ENCODE assay signal across 1 cellular context in the genomic region with DNA sequence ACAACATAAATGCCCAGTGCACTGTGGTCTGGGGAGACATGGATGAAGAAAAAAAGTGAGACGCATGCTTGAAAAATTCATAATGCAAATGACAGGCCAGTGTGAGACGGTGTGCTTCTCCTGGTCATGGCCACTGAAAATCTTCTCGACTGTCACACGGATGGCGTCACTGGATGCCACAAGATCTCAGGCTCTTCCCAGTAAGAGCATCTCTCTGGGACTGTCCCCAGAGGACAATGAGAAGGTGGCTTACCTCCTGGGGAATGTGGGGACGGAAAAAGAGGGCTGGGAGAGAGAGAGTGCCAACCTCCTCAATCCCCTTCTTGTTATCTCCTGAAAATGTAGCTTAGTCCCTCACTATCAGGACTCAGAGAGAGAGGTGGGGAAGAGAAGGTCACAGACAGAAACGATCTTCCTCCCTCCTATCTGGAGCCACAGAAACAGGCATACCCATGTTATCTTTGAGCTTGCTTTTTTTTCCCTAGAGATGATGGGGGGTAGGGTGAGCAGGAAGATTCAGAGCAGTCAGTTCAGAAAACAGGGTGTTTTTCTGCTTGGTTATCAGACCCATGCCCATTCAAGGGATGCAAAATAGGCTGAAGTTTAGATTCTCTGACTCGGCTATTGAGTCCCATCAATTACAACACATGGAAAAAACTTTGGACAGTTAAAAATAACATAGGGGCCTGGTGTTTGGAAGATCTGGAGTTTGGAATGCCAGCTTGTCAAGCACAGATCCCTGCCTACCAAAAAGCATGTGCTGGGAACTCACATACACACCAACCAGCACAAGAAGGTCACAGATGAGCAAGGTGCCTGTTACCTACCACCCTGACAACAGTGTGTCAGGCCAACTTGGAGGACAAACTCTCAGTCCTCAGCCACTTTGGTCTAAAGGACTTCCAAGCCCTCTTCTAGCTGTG.
TF ChIP-seq lines count a peak whose summit lies in the region.

No MANE protein-coding gene starts in this region.

TF ChIP-seq in K562, 482 proteins besides CTCF, POLR2A, EP300 and RAD21 (continued from another document and continues in another):
- TF ChIP-seq, protein P1, sequence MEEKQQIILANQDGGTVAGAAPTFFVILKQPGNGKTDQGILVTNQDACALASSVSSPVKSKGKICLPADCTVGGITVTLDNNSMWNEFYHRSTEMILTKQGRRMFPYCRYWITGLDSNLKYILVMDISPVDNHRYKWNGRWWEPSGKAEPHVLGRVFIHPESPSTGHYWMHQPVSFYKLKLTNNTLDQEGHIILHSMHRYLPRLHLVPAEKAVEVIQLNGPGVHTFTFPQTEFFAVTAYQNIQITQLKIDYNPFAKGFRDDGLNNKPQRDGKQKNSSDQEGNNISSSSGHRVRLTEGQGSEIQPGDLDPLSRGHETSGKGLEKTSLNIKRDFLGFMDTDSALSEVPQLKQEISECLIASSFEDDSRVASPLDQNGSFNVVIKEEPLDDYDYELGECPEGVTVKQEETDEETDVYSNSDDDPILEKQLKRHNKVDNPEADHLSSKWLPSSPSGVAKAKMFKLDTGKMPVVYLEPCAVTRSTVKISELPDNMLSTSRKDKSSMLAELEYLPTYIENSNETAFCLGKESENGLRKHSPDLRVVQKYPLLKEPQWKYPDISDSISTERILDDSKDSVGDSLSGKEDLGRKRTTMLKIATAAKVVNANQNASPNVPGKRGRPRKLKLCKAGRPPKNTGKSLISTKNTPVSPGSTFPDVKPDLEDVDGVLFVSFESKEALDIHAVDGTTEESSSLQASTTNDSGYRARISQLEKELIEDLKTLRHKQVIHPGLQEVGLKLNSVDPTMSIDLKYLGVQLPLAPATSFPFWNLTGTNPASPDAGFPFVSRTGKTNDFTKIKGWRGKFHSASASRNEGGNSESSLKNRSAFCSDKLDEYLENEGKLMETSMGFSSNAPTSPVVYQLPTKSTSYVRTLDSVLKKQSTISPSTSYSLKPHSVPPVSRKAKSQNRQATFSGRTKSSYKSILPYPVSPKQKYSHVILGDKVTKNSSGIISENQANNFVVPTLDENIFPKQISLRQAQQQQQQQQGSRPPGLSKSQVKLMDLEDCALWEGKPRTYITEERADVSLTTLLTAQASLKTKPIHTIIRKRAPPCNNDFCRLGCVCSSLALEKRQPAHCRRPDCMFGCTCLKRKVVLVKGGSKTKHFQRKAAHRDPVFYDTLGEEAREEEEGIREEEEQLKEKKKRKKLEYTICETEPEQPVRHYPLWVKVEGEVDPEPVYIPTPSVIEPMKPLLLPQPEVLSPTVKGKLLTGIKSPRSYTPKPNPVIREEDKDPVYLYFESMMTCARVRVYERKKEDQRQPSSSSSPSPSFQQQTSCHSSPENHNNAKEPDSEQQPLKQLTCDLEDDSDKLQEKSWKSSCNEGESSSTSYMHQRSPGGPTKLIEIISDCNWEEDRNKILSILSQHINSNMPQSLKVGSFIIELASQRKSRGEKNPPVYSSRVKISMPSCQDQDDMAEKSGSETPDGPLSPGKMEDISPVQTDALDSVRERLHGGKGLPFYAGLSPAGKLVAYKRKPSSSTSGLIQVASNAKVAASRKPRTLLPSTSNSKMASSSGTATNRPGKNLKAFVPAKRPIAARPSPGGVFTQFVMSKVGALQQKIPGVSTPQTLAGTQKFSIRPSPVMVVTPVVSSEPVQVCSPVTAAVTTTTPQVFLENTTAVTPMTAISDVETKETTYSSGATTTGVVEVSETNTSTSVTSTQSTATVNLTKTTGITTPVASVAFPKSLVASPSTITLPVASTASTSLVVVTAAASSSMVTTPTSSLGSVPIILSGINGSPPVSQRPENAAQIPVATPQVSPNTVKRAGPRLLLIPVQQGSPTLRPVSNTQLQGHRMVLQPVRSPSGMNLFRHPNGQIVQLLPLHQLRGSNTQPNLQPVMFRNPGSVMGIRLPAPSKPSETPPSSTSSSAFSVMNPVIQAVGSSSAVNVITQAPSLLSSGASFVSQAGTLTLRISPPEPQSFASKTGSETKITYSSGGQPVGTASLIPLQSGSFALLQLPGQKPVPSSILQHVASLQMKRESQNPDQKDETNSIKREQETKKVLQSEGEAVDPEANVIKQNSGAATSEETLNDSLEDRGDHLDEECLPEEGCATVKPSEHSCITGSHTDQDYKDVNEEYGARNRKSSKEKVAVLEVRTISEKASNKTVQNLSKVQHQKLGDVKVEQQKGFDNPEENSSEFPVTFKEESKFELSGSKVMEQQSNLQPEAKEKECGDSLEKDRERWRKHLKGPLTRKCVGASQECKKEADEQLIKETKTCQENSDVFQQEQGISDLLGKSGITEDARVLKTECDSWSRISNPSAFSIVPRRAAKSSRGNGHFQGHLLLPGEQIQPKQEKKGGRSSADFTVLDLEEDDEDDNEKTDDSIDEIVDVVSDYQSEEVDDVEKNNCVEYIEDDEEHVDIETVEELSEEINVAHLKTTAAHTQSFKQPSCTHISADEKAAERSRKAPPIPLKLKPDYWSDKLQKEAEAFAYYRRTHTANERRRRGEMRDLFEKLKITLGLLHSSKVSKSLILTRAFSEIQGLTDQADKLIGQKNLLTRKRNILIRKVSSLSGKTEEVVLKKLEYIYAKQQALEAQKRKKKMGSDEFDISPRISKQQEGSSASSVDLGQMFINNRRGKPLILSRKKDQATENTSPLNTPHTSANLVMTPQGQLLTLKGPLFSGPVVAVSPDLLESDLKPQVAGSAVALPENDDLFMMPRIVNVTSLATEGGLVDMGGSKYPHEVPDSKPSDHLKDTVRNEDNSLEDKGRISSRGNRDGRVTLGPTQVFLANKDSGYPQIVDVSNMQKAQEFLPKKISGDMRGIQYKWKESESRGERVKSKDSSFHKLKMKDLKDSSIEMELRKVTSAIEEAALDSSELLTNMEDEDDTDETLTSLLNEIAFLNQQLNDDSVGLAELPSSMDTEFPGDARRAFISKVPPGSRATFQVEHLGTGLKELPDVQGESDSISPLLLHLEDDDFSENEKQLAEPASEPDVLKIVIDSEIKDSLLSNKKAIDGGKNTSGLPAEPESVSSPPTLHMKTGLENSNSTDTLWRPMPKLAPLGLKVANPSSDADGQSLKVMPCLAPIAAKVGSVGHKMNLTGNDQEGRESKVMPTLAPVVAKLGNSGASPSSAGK (IDR thresholded peaks at IDR 0.05): no peak
- TF ChIP-seq, protein P2, sequence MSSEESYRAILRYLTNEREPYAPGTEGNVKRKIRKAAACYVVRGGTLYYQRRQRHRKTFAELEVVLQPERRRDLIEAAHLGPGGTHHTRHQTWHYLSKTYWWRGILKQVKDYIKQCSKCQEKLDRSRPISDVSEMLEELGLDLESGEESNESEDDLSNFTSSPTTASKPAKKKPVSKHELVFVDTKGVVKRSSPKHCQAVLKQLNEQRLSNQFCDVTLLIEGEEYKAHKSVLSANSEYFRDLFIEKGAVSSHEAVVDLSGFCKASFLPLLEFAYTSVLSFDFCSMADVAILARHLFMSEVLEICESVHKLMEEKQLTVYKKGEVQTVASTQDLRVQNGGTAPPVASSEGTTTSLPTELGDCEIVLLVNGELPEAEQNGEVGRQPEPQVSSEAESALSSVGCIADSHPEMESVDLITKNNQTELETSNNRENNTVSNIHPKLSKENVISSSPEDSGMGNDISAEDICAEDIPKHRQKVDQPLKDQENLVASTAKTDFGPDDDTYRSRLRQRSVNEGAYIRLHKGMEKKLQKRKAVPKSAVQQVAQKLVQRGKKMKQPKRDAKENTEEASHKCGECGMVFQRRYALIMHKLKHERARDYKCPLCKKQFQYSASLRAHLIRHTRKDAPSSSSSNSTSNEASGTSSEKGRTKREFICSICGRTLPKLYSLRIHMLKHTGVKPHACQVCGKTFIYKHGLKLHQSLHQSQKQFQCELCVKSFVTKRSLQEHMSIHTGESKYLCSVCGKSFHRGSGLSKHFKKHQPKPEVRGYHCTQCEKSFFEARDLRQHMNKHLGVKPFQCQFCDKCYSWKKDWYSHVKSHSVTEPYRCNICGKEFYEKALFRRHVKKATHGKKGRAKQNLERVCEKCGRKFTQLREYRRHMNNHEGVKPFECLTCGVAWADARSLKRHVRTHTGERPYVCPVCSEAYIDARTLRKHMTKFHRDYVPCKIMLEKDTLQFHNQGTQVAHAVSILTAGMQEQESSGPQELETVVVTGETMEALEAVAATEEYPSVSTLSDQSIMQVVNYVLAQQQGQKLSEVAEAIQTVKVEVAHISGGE (CRISPR knock-in tag; IDR thresholded peaks at IDR 0.05): no peak
- TF ChIP-seq NCOA1 (IDR thresholded peaks at IDR 0.05; ENCODE audit: low read depth): no peak
- TF ChIP-seq SPI1 (IDR thresholded peaks at IDR 0.05; ENCODE audit: borderline replicate concordance, low read depth, low read length): no peak
- no peak for TF ChIP-seq PML (IDR thresholded peaks at IDR 0.05; ENCODE audit: low read length)
- no peak for TF ChIP-seq HNRNPL (IDR thresholded peaks at IDR 0.05; ENCODE audit: low read depth, low read length)
- no peak for TF ChIP-seq NELFE (IDR thresholded peaks at IDR 0.05; ENCODE audit: insufficient read depth, insufficient read length)
- TF ChIP-seq, protein P3, sequence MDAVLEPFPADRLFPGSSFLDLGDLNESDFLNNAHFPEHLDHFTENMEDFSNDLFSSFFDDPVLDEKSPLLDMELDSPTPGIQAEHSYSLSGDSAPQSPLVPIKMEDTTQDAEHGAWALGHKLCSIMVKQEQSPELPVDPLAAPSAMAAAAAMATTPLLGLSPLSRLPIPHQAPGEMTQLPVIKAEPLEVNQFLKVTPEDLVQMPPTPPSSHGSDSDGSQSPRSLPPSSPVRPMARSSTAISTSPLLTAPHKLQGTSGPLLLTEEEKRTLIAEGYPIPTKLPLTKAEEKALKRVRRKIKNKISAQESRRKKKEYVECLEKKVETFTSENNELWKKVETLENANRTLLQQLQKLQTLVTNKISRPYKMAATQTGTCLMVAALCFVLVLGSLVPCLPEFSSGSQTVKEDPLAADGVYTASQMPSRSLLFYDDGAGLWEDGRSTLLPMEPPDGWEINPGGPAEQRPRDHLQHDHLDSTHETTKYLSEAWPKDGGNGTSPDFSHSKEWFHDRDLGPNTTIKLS (IDR thresholded peaks at IDR 0.05; ENCODE audit: borderline replicate concordance, low read depth): no peak
- TF ChIP-seq, protein P4, sequence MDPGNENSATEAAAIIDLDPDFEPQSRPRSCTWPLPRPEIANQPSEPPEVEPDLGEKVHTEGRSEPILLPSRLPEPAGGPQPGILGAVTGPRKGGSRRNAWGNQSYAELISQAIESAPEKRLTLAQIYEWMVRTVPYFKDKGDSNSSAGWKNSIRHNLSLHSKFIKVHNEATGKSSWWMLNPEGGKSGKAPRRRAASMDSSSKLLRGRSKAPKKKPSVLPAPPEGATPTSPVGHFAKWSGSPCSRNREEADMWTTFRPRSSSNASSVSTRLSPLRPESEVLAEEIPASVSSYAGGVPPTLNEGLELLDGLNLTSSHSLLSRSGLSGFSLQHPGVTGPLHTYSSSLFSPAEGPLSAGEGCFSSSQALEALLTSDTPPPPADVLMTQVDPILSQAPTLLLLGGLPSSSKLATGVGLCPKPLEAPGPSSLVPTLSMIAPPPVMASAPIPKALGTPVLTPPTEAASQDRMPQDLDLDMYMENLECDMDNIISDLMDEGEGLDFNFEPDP (CRISPR knock-in tag; IDR thresholded peaks at IDR 0.05): no peak
- TF ChIP-seq, protein P5, sequence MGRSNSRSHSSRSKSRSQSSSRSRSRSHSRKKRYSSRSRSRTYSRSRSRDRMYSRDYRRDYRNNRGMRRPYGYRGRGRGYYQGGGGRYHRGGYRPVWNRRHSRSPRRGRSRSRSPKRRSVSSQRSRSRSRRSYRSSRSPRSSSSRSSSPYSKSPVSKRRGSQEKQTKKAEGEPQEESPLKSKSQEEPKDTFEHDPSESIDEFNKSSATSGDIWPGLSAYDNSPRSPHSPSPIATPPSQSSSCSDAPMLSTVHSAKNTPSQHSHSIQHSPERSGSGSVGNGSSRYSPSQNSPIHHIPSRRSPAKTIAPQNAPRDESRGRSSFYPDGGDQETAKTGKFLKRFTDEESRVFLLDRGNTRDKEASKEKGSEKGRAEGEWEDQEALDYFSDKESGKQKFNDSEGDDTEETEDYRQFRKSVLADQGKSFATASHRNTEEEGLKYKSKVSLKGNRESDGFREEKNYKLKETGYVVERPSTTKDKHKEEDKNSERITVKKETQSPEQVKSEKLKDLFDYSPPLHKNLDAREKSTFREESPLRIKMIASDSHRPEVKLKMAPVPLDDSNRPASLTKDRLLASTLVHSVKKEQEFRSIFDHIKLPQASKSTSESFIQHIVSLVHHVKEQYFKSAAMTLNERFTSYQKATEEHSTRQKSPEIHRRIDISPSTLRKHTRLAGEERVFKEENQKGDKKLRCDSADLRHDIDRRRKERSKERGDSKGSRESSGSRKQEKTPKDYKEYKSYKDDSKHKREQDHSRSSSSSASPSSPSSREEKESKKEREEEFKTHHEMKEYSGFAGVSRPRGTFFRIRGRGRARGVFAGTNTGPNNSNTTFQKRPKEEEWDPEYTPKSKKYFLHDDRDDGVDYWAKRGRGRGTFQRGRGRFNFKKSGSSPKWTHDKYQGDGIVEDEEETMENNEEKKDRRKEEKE (IDR thresholded peaks at IDR 0.05; ENCODE audit: borderline replicate concordance in 1 of 2, control insufficient read depth in 1 of 2, low read depth in 2 of 2, low read length in 1 of 2): no peak
- no peak for TF ChIP-seq PTBP1 (IDR thresholded peaks at IDR 0.05; ENCODE audit: low read depth, low read length)
- TF ChIP-seq, protein P6, sequence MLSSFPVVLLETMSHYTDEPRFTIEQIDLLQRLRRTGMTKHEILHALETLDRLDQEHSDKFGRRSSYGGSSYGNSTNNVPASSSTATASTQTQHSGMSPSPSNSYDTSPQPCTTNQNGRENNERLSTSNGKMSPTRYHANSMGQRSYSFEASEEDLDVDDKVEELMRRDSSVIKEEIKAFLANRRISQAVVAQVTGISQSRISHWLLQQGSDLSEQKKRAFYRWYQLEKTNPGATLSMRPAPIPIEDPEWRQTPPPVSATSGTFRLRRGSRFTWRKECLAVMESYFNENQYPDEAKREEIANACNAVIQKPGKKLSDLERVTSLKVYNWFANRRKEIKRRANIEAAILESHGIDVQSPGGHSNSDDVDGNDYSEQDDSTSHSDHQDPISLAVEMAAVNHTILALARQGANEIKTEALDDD (IDR thresholded peaks at IDR 0.05): no peak
- TF ChIP-seq CREB1 (IDR thresholded peaks at IDR 0.05): no peak
- no peak for TF ChIP-seq CREB1 (CRISPR knock-in tag; IDR thresholded peaks at IDR 0.05)
- TF ChIP-seq ARID1B (IDR thresholded peaks at IDR 0.05): peak; percentile 82
- TF ChIP-seq, protein P7, sequence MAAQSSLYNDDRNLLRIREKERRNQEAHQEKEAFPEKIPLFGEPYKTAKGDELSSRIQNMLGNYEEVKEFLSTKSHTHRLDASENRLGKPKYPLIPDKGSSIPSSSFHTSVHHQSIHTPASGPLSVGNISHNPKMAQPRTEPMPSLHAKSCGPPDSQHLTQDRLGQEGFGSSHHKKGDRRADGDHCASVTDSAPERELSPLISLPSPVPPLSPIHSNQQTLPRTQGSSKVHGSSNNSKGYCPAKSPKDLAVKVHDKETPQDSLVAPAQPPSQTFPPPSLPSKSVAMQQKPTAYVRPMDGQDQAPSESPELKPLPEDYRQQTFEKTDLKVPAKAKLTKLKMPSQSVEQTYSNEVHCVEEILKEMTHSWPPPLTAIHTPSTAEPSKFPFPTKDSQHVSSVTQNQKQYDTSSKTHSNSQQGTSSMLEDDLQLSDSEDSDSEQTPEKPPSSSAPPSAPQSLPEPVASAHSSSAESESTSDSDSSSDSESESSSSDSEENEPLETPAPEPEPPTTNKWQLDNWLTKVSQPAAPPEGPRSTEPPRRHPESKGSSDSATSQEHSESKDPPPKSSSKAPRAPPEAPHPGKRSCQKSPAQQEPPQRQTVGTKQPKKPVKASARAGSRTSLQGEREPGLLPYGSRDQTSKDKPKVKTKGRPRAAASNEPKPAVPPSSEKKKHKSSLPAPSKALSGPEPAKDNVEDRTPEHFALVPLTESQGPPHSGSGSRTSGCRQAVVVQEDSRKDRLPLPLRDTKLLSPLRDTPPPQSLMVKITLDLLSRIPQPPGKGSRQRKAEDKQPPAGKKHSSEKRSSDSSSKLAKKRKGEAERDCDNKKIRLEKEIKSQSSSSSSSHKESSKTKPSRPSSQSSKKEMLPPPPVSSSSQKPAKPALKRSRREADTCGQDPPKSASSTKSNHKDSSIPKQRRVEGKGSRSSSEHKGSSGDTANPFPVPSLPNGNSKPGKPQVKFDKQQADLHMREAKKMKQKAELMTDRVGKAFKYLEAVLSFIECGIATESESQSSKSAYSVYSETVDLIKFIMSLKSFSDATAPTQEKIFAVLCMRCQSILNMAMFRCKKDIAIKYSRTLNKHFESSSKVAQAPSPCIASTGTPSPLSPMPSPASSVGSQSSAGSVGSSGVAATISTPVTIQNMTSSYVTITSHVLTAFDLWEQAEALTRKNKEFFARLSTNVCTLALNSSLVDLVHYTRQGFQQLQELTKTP (IDR thresholded peaks at IDR 0.05; ENCODE audit: low read depth in 1 of 2, partially characterized antibody in 2 of 2): no peak
- no peak for TF ChIP-seq ZNF75A (CRISPR knock-in tag; IDR thresholded peaks at IDR 0.05)
- no peak for TF ChIP-seq SUPT5H (IDR thresholded peaks at IDR 0.05)
